Comparison of ENCODE assay signal across 12 cellular contexts in genomic region chr13:40586886-40587285, GRCh38.
DNase-seq lines count a peak whose midpoint lies in the region; ATAC-seq and TF ChIP-seq lines count a peak whose summit lies in the region.
"Had no signal": no experiment of that assay in that cellular context is flagged by ENCODE, and none has a peak within 500 bp of the region (broad histone marks: within the 10 kb centered on the region; RNA-seq: fewer than 3 reads in every experiment).

No MANE protein-coding gene starts in this region.

- no peak for TF ChIP-seq POLR2A in adrenal gland (IDR thresholded peaks at IDR 0.05)
- no peak for TF ChIP-seq POLR2A in thyroid gland (IDR thresholded peaks at IDR 0.05)

- peaks cover 77% of the 10 kb centered on the region for H3K4me1 Mint-ChIP-seq in activated CD4-positive, alpha-beta memory T cell treated with anti-CD3 and anti-CD28 coated beads, Interleukin-2, amount 10 ng/mL, durations not matched to agents 7 days and 5 days

- no peaks in the 10 kb centered on the region for H3K27me3 Mint-ChIP-seq in activated CD4-positive, alpha-beta memory T cell treated with anti-CD3 and anti-CD28 coated beads, Interleukin-2, amount 10 ng/mL, durations not matched to agents 7 days and 5 days

- POLR2A ChIA-PET in activated CD4-positive, alpha-beta memory T cell treated with anti-CD3 and anti-CD28 coated beads, Interleukin-2, amount 10 ng/mL, durations not matched to agents 7 days and 5 days (lab: Charles Lee): interaction anchor here (1.8 kb wide), 1 partner anchor 9 kb away, joined by 3 read pairs; no protein-coding TSS in a partner anchor

- H3K27ac ChIP-seq in right atrium auricular region (peak overlapping the region in 1 of 2 donors; percentile 0), adrenal gland (peak overlapping the region in 2 of 5 donors; percentile 5 to 13), thyroid gland (peak overlapping the region in 2 of 3 donors; percentile 12 to 32)

- intact Hi-C loops in Right ventricle myocardium inferior (cut with DNase I) (loop anchor here (5.0 kb wide), 2 partner anchors 75 to 145 kb away; no protein-coding TSS in a partner anchor), adrenal gland (cut with DNase I) (no loop called here), thyroid gland (cut with DNase I) (no loop called here)

- TF ChIP-seq CTCF in right atrium auricular region (IDR thresholded peaks at IDR 0.05) (no peak), adrenal gland (IDR thresholded peaks at IDR 0.05) (peak in 5 of 6 experiments; percentile 13 to 31 (median 21)), thyroid gland (IDR thresholded peaks at IDR 0.05) (no peak)

- ATAC-seq in Right ventricle myocardium inferior (peak; percentile 52), left lobe of liver (peak; percentile 82), HG03571 (IDR thresholded peaks at IDR 0.05; ENCODE audit: unreplicated experiment) (no peak)

- H3K9me3 ChIP-seq in right atrium auricular region (peaks cover 0 to 9% of the 10 kb centered on the region in 2 donors), adrenal gland (replicated peaks in 1 of 3) (peaks cover 0 to 8% (median 0%) of the 10 kb centered on the region in 3 donors), thyroid gland (no peaks in the 10 kb centered on the region)

- DNase-seq in Right ventricle myocardium inferior (ENCODE audit: missing footprints) (no peak), right atrium auricular region (ENCODE audit: low spot score) (no peak), adrenal gland (no peak), left lobe of liver (ENCODE audit: low spot score) (no peak), thyroid gland (no peak), OCI-M1 (lab: John Stamatoyannopoulos, UW) (no peak)
- no peak for DNase-seq in activated CD4-positive, alpha-beta memory T cell treated with anti-CD3 and anti-CD28 coated beads, Interleukin-2, amount 10 ng/mL, durations not matched to agents 7 days and 5 days
- DNase-seq: mesenchymal stem cell, NCI-H2107, T1000 had no signal

- no peak overlapping the region for H3K4me3 Mint-ChIP-seq in activated CD4-positive, alpha-beta memory T cell treated with anti-CD3 and anti-CD28 coated beads, Interleukin-2, amount 10 ng/mL, durations not matched to agents 7 days and 5 days

- no peaks in the 10 kb centered on the region for H3K36me3 ChIP-seq in right atrium auricular region
- no peaks in the 10 kb centered on the region for H3K36me3 ChIP-seq in adrenal gland (replicated peaks in 1 of 2)
- H3K36me3 ChIP-seq in thyroid gland: no peaks in the 10 kb centered on the region

- H3K4me1 ChIP-seq in right atrium auricular region (peaks cover 0 to 70% of the 10 kb centered on the region in 2 donors), adrenal gland (replicated peaks in 1 of 2) (peaks cover 28 to 46% of the 10 kb centered on the region in 2 donors), thyroid gland (peaks cover 74% of the 10 kb centered on the region in 2 donors)

- CTCF ChIA-PET in activated CD4-positive, alpha-beta memory T cell treated with anti-CD3 and anti-CD28 coated beads, Interleukin-2, amount 10 ng/mL, durations not matched to agents 7 days and 5 days (lab: Charles Lee): no interaction called here

- H3K36me3 Mint-ChIP-seq in activated CD4-positive, alpha-beta memory T cell treated with anti-CD3 and anti-CD28 coated beads, Interleukin-2, amount 10 ng/mL, durations not matched to agents 7 days and 5 days (ENCODE audit: low read depth): peaks cover 26% of the 10 kb centered on the region

- no peak overlapping the region for H3K27ac Mint-ChIP-seq in activated CD4-positive, alpha-beta memory T cell treated with anti-CD3 and anti-CD28 coated beads, Interleukin-2, amount 10 ng/mL, durations not matched to agents 7 days and 5 days

- H3K9me3 Mint-ChIP-seq in activated CD4-positive, alpha-beta memory T cell treated with anti-CD3 and anti-CD28 coated beads, Interleukin-2, amount 10 ng/mL, durations not matched to agents 7 days and 5 days: peaks cover 13% of the 10 kb centered on the region

- WGBS in adrenal gland, 4 donors: 48 to 70% (median 65%) methylated on average over 2 of the region's 2 CpGs
- 59 to 64% methylated on average over 2 of the region's 2 CpGs for WGBS in thyroid gland, 2 donors

- H3K27me3 ChIP-seq in right atrium auricular region: no peaks in the 10 kb centered on the region
- no peaks in the 10 kb centered on the region for H3K27me3 ChIP-seq in adrenal gland
- H3K27me3 ChIP-seq in thyroid gland: no peaks in the 10 kb centered on the region
- H3K27me3 ChIP-seq: tibial nerve had no signal

- H3K4me3 ChIP-seq in right atrium auricular region: no peak overlapping the region
- H3K4me3 ChIP-seq in adrenal gland: no peak overlapping the region
- H3K4me3 ChIP-seq in thyroid gland (replicated peaks in 1 of 3): no peak overlapping the region
- H3K4me3 ChIP-seq: tibial nerve had no signal

Comparison
In these comparisons a context has a peak if more than half of its experiments do, and no peak if none do; other contexts are left out.
1. CTCF ChIP-seq: peak in adrenal gland (5 of 6); none in right atrium auricular region (0 of 2) and thyroid gland (0 of 6).